In the genomic region with DNA sequence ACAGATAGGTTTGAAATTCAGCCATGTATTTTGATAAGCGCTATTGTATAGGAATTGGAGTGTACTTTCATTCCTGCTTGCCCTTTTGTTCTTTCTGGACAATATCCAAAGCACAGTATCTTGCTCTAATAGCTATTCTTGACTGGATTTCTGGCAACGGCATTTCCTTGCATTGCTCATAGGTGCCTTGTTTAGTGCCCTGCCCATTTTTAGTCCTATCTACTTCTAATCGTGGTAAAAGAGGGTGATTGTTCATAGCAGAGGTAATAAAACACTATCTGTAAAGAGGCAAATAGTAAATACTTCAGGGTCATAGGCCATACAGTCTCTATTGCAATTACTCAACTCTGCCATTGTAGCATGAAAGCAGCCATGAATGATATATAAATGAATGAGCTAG, we compare ENCODE assay signal across 25 cellular contexts.
A peak's percentile ranks its signal among the peaks of the same experiment; 100 is the strongest.
DNase-seq lines count a peak whose midpoint lies in the region; ATAC-seq, FAIRE-seq and TF ChIP-seq lines count a peak whose summit lies in the region.
"Had no signal": no experiment of that assay in that cellular context is flagged by ENCODE, and none has a peak within 500 bp of the region (broad histone marks: within the 10 kb centered on the region; RNA-seq: fewer than 3 reads in every experiment).

No MANE protein-coding gene starts in this region.

- H3K27ac ChIP-seq in PC-3 (ENCODE audit: low read length) (no peak overlapping the region), right atrium auricular region (no peak overlapping the region)
- H3K27ac ChIP-seq: BLaER1 had no signal

- CTCF ChIA-PET in PC-3 (lab: Charles Lee), result no interaction called here

- H3K9me3 ChIP-seq in PC-3 (ENCODE audit: low read length) (no peaks in the 10 kb centered on the region), right atrium auricular region (no peaks in the 10 kb centered on the region)
- H3K9me3 ChIP-seq: BE2C, Caco-2 had no signal

- BruUV-seq in PC-3 (replicated peaks; lab: Mats Ljungman, UMichigan), result no TSS peak

- no peaks in the 10 kb centered on the region for H3K9me2 ChIP-seq in PC-3 (replicated peaks; ENCODE audit: low read length)

- FAIRE-seq in D721Med (lab: Jason Lieb, UNC), result no peak
- FAIRE-seq: A204.1, GM12878, GM12892, GM18507 had no signal

- ATAC-seq in PC-3, result peak; percentile 82
- ATAC-seq in HG03108 (IDR thresholded peaks at IDR 0.05; ENCODE audit: unreplicated experiment), result no peak
- ATAC-seq: CD8-positive, alpha-beta T cell; GM12878 had no signal

- intact Hi-C loops in PC-3 (cut with micrococcal nuclease), result no loop called here

- H3K36me3 ChIP-seq in PC-3 (ENCODE audit: low read depth, low read length), result no peaks in the 10 kb centered on the region
- no peaks in the 10 kb centered on the region for H3K36me3 ChIP-seq in right atrium auricular region
- H3K36me3 ChIP-seq: BE2C, BLaER1 had no signal

- DNase-seq in HuH-7 (ENCODE audit: low spot score) (peak; percentile 8), PC-3 (peak; percentile 78), right atrium auricular region (ENCODE audit: low spot score) (no peak), D721Med (ENCODE audit: insufficient read length, low spot score) (no peak)
- DNase-seq: 8988T; ACHN; BE2C; C1 segment of cervical spinal cord; Caco-2; Calu3; CD4-positive, alpha-beta T cell; CD8-positive, alpha-beta T cell; DMS 273 treated with DMSO at 0.1 percent for 48 hours; DMS153; DMS53; DMS79; DND-41; EL; GDM1 had no signal

- H2AFZ ChIP-seq in PC-3 (ENCODE audit: low read length), result no peak overlapping the region

- H3K27me3 ChIP-seq in PC-3 (ENCODE audit: low read length) (no peaks in the 10 kb centered on the region), right atrium auricular region (no peaks in the 10 kb centered on the region)
- H3K27me3 ChIP-seq: BE2C, BLaER1 had no signal

- H3K79me2 ChIP-seq in PC-3 (ENCODE audit: low read length), result no peaks in the 10 kb centered on the region

- TF ChIP-seq CTCF in PC-3 (conservative IDR thresholded peaks at IDR 0.05; ENCODE audit: low read depth, low read length) (no peak), right atrium auricular region (IDR thresholded peaks at IDR 0.05) (no peak), D721Med (IDR thresholded peaks at IDR 0.05; ENCODE audit: insufficient read depth, missing control alignments) (no peak)

- H3K4me1 ChIP-seq in PC-3 (ENCODE audit: insufficient read depth, low read length), result peaks cover 17% of the 10 kb centered on the region
- no peaks in the 10 kb centered on the region for H3K4me1 ChIP-seq in right atrium auricular region
- H3K4me1 ChIP-seq: BE2C, BLaER1, Caco-2 had no signal

- H4K20me1 ChIP-seq in PC-3 (ENCODE audit: low read length), result no peaks in the 10 kb centered on the region
- H4K20me1 ChIP-seq: BLaER1 had no signal

- POLR2A ChIA-PET in PC-3 (lab: Charles Lee; ENCODE audit: unreplicated experiment), result interaction anchor here (0.5 kb wide), 1 partner anchor 39 kb away, joined by 3 read pairs; no protein-coding TSS in a partner anchor

- no peak overlapping the region for H3K9ac ChIP-seq in PC-3 (ENCODE audit: low read length)
- H3K9ac ChIP-seq: BLaER1 had no signal

- H3F3A ChIP-seq in PC-3 (ENCODE audit: low read length, unreplicated experiment), result no peaks in the 10 kb centered on the region

- H3K4me2 ChIP-seq in PC-3 (ENCODE audit: low read length), result no peak overlapping the region
- H3K4me2 ChIP-seq: BLaER1 had no signal

- H3K4me3 ChIP-seq in PC-3 (ENCODE audit: low read length) (no peak overlapping the region), right atrium auricular region (no peak overlapping the region)
- H3K4me3 ChIP-seq: BLaER1, GM12878 had no signal

Comparison
In these comparisons a context has a peak if more than half of its experiments do, and no peak if none do; other contexts are left out.
1. DNase-seq: peak in HuH-7 (single experiment) and PC-3 (single experiment); none in right atrium auricular region (single experiment) and D721Med (single experiment).